8 cellular contexts compared by ENCODE assay signal in the genomic region with DNA sequence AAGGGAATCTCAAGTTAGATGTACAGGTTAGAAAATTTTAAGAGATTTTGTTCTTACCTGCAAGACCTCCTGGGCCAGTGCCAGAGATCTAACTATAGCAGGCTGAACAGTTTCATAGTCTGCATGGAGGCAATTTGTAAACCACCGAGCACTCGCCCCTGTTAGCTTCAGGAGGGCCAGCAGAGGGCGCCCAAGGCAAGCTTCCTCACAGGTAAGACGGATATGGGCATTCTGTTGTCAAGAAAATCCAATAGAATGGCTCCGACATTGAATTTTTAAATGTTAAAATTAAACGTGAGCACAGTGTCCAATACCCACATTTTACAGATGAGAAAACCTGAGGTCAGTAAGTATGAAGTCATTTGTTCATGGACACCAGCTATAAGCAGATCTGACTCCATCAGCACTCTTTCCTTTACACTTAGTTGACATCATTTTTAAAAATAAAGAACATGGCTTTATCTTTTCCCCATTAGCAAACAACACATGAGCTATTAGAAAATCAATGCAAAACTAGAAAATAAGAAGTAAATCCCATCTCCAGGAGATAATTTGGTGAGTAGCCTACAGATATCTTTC. TPM values are rescaled to one million over a fixed set of nuclear protein-coding genes. Genes with fewer than 3 reads are reported as not detected.
DNase-seq lines count a peak whose midpoint lies in the region; ATAC-seq and TF ChIP-seq lines count a peak whose summit lies in the region.

No MANE protein-coding gene starts in this region.

- H3K27me3 ChIP-seq in lower lobe of right lung (ENCODE audit: low read depth) = peaks cover 4% of the 10 kb centered on the region

- H3K4me3 ChIP-seq in lower lobe of right lung = no peak overlapping the region

- H3K36me3 ChIP-seq in lower lobe of right lung = no peaks in the 10 kb centered on the region

- intact Hi-C loops in lower lobe of right lung (cut with DNase I) = no loop called here

- H3K9me3 ChIP-seq in lower lobe of right lung = no peaks in the 10 kb centered on the region

- DNase-seq in AG08396 (ENCODE audit: low spot score) (peak; percentile 71), HK-2 (ENCODE audit: unreplicated experiment) (peak; percentile 70), NCI-H774 (lab: John Stamatoyannopoulos, UW) (peak; percentile 62), dermis microvascular lymphatic vessel endothelial cell (ENCODE audit: low read depth in 2 of 2) (peak; percentile 14 to 68), lower lobe of right lung (peak; percentile 80)
- peak; percentile 56 for DNase-seq in activated CD4-positive, alpha-beta T cell treated with anti-CD3 and anti-CD28 coated beads, Interleukin-2, amount 50 U/mL, for 4 hours
- DNase-seq in stimulated activated CD8-positive, alpha-beta memory T cell treated with anti-CD3 and anti-CD28 coated beads, Interleukin-12 subunit alpha, Interleukin-12 subunit beta, amount 100 ng/mL, for 24 hours (ENCODE audit: extremely low read depth) = peak; percentile 27

- TF ChIP-seq CTCF in lower lobe of right lung (IDR thresholded peaks at IDR 0.05) = peak; percentile 92

- ATAC-seq in GM19023 (IDR thresholded peaks at IDR 0.05; ENCODE audit: unreplicated experiment) (peak; percentile 78), lower lobe of right lung (peak; percentile 85 to 87)

- no peak overlapping the region for H3K27ac ChIP-seq in lower lobe of right lung

- H3K4me1 ChIP-seq in lower lobe of right lung = no peaks in the 10 kb centered on the region

RNA-seq across cellular contexts. Expression of a gene that starts 2.2 kb away (rescaled TPM):
- total RNA-seq in dermis microvascular lymphatic vessel endothelial cell (not detected in 2 replicates), lower lobe of right lung (not detected)

RNA-seq across cellular contexts. Expression of a gene that starts 40.4 kb away (rescaled TPM):
- total RNA-seq in dermis microvascular lymphatic vessel endothelial cell (not detected in 2 replicates), lower lobe of right lung (0.32 TPM)

Comparison
In these comparisons a context has a peak if more than half of its experiments do, and no peak if none do; other contexts are left out.
1. DNase-seq: peak in every context shown above with its lines; median percentile 80 in lower lobe of right lung; 71 in AG08396; 70 in HK-2; 62 in NCI-H774; 56 in activated CD4-positive, alpha-beta T cell treated with anti-CD3 and anti-CD28 coated beads, Interleukin-2, amount 50 U/mL, for 4 hours; 41 in dermis microvascular lymphatic vessel endothelial cell; 27 in stimulated activated CD8-positive, alpha-beta memory T cell treated with anti-CD3 and anti-CD28 coated beads, Interleukin-12 subunit alpha, Interleukin-12 subunit beta, amount 100 ng/mL, for 24 hours.